Comparison of ENCODE assay signal across 17 cellular contexts in genomic region chr22:43044402-43044801, GRCh38. TPM values are rescaled to one million over a fixed set of nuclear protein-coding genes. Genes with fewer than 3 reads are reported as not detected.
DNase-seq lines count a peak whose midpoint lies in the region; FAIRE-seq and TF ChIP-seq lines count a peak whose summit lies in the region.
"Had no signal": no experiment of that assay in that cellular context is flagged by ENCODE, and none has a peak within 500 bp of the region (broad histone marks: within the 10 kb centered on the region; RNA-seq: fewer than 3 reads in every experiment).

No MANE protein-coding gene starts in this region.

- H4K91ac ChIP-seq in H1 (replicated peaks; ENCODE audit: insufficient read length, low read length) = no peak overlapping the region

- no peak overlapping the region for H3K18ac ChIP-seq in H1 (ENCODE audit: extremely low read depth, low read length)

- POLR2A ChIA-PET in H1 (lab: Charles Lee; ENCODE audit: partially characterized antibody) = interaction anchor here (0.8 to 1.2 kb wide), 2 partner anchors 27 to 184 kb away, joined by 3 read pairs; no protein-coding TSS in a partner anchor

- TF ChIP-seq POLR2A in H1 (IDR thresholded peaks at IDR 0.05; ENCODE audit: control extremely low read depth in 1 of 2, low read depth in 2 of 2, low read length in 2 of 2) = no peak

- H2BK15ac ChIP-seq in H1 (ENCODE audit: low read length) = no peak overlapping the region

- FAIRE-seq in H1 (lab: Jason Lieb, UNC) = no peak
- FAIRE-seq: A549, GM12878, GM18507, K562 had no signal

- H3K27me3 ChIP-seq in BLaER1 = no peaks in the 10 kb centered on the region
- H3K27me3 ChIP-seq in H1 (replicated peaks in 1 of 4; ENCODE audit: control insufficient read depth in 3 of 4, extremely low read depth in 1 of 4, insufficient read depth in 3 of 4, low read length in 3 of 4) = no peaks in the 10 kb centered on the region
- H3K27me3 ChIP-seq in osteoblast (ENCODE audit: insufficient read depth, low read length) = no peaks in the 10 kb centered on the region

- H3K79me2 ChIP-seq in H1 (ENCODE audit: control insufficient read depth in 1 of 2, insufficient read depth in 2 of 2, low read length in 2 of 2) (no peaks in the 10 kb centered on the region), osteoblast (ENCODE audit: insufficient read depth, low read length) (no peaks in the 10 kb centered on the region)

- no peak overlapping the region for H3K14ac ChIP-seq in H1 (ENCODE audit: insufficient read length)

- no peaks in the 10 kb centered on the region for H3K79me1 ChIP-seq in H1 (ENCODE audit: low read depth, low read length)

- no peak overlapping the region for H3K4me3 ChIP-seq in BLaER1
- no peak overlapping the region for H3K4me3 ChIP-seq in H1 (ENCODE audit: extremely low read depth in 1 of 4, insufficient read depth in 2 of 4, low read depth in 3 of 4, low read length in 4 of 4)
- H3K4me3 ChIP-seq in osteoblast (ENCODE audit: insufficient read depth, low read length) = no peak overlapping the region
- H3K4me3 ChIP-seq: A549, GM12878, GM23338, HAP-1, K562 had no signal

- no peaks in the 10 kb centered on the region for H4K20me1 ChIP-seq in BLaER1
- peaks cover 0 to 1% of the 10 kb centered on the region in 2 experiments for H4K20me1 ChIP-seq in H1 (replicated peaks in 1 of 2; ENCODE audit: control insufficient read depth in 1 of 2, insufficient read depth in 2 of 2, low read length in 2 of 2)
- no peaks in the 10 kb centered on the region for H4K20me1 ChIP-seq in osteoblast (ENCODE audit: insufficient read depth, low read length)

- peak; percentile 18 for DNase-seq in DMS79 (lab: John Stamatoyannopoulos, UW)
- DNase-seq in H1 (ENCODE audit: low read depth in 1 of 2, low spot score in 2 of 2) = no peak
- peak; percentile 68 for DNase-seq in osteoblast (ENCODE audit: insufficient read length, low spot score, missing footprints)
- no peak for DNase-seq in activated CD8-positive, alpha-beta memory T cell treated with anti-CD3 and anti-CD28 coated beads, Interleukin-2, amount 50 U/mL, for 4 hours
- DNase-seq in dermis blood vessel endothelial cell = no peak
- DNase-seq in HPDE6-E6E7 (ENCODE audit: extremely low spot score) = no peak
- no peak for DNase-seq in activated CD4-positive, alpha-beta T cell treated with anti-CD3 and anti-CD28 coated beads, Interleukin-2, amount 50 U/mL, for 48 hours
- DNase-seq: CD4-positive, CD25-positive, alpha-beta regulatory T cell; DMS53; HFFc6 had no signal

- H3K9ac ChIP-seq in BLaER1 (no peak overlapping the region), H1 (replicated peaks in 1 of 4; ENCODE audit: extremely low read depth in 1 of 4, low read depth in 3 of 4, low read length in 3 of 4) (no peak overlapping the region)

- no peak overlapping the region for H3K4ac ChIP-seq in H1 (replicated peaks; ENCODE audit: insufficient read length, low read depth, low read length)

- no peak overlapping the region for H2BK12ac ChIP-seq in H1 (ENCODE audit: low read depth, low read length)

- H3K36me3 ChIP-seq in BLaER1 (0 out of 2 replicates have a peak, but pooled peaks cover 4% of the 10 kb centered on the region), H1 (ENCODE audit: control insufficient read depth in 2 of 4, insufficient read depth in 4 of 4, low read length in 3 of 4) (no peaks in the 10 kb centered on the region), osteoblast (ENCODE audit: insufficient read depth, low read length) (peaks cover 3% of the 10 kb centered on the region)
- H3K36me3 ChIP-seq: HAP-1 had no signal

- TF ChIP-seq RAD21 in H1 (IDR thresholded peaks at IDR 0.05 in 1 of 2, conservative IDR thresholded peaks at IDR 0.05 in 1 of 2; ENCODE audit: low read depth in 2 of 2, low read length in 2 of 2) = no peak

- CTCF ChIA-PET in H1 (lab: Charles Lee; ENCODE audit: partially characterized antibody) = interaction anchor here (2.1 to 2.7 kb wide), 2 partner anchors 9 to 11 kb away, joined by 13 read pairs; no protein-coding TSS in a partner anchor

- no peak overlapping the region for H2BK120ac ChIP-seq in H1 (replicated peaks; ENCODE audit: low read depth, low read length)

- no peak overlapping the region for H2AK5ac ChIP-seq in H1 (ENCODE audit: low read depth, low read length)

- 86% methylated on average over 10 of the region's 10 CpGs; no CpG with 5 or more reads in 1 of the 2 experiments for WGBS in H1 (ENCODE audit: extremely low coverage in 1 of 2, insufficient coverage in 1 of 2, insufficient read length in 1 of 2, insufficient replicate concordance in 2 of 2, low coverage in 1 of 2, low lambda C conversion rate in 2 of 2, missing lambda C conversion rate in 1 of 2), 2 experiments

- H3K4me2 ChIP-seq in BLaER1 (peak overlapping the region; percentile 76), H1 (ENCODE audit: insufficient read depth in 1 of 2, low read depth in 2 of 2, low read length in 2 of 2) (no peak overlapping the region), osteoblast (ENCODE audit: insufficient read depth, low read length) (no peak overlapping the region)
- H3K4me2 ChIP-seq: A549, GM23338 had no signal

- TF ChIP-seq CTCF in H1 (IDR thresholded peaks at IDR 0.05; ENCODE audit: control extremely low read depth in 1 of 3, insufficient read depth in 1 of 3, low read depth in 1 of 3, low read length in 3 of 3) = no peak
- no peak for TF ChIP-seq CTCF in osteoblast (IDR thresholded peaks at IDR 0.05; ENCODE audit: extremely low read depth, low read depth, low read length)

- H2BK20ac ChIP-seq in H1 (ENCODE audit: low read length) = no peak overlapping the region

- H3K23me2 ChIP-seq in H1 (ENCODE audit: low read depth, low read length) = no peaks in the 10 kb centered on the region

- H3K4me1 ChIP-seq in BLaER1 (peaks cover 15% of the 10 kb centered on the region), H1 (replicated peaks in 1 of 4; ENCODE audit: control insufficient read depth in 3 of 4, insufficient read depth in 4 of 4, low read length in 3 of 4) (peaks cover 0 to 3% (median 0%) of the 10 kb centered on the region in 4 experiments; a peak in 1 of 7 replicates), osteoblast (ENCODE audit: insufficient read depth, low read length) (peaks cover 4% of the 10 kb centered on the region)
- H3K4me1 ChIP-seq: A549, HAP-1 had no signal

- no peak for TF ChIP-seq EP300 in H1 (IDR thresholded peaks at IDR 0.05; ENCODE audit: borderline replicate concordance in 1 of 2, low read depth in 2 of 2, low read length in 2 of 2)

- H2AFZ ChIP-seq in H1 (ENCODE audit: low read length) = no peak overlapping the region
- H2AFZ ChIP-seq in osteoblast (ENCODE audit: low read length) = no peak overlapping the region
- H2AFZ ChIP-seq: GM23338 had no signal

- H3K9me3 ChIP-seq in BLaER1 = no peaks in the 10 kb centered on the region
- no peaks in the 10 kb centered on the region for H3K9me3 ChIP-seq in H1 (ENCODE audit: insufficient read depth in 2 of 2, low read depth in 1 of 2, low read length in 1 of 2)
- H3K9me3 ChIP-seq in osteoblast (ENCODE audit: low read depth, low read length) = no peaks in the 10 kb centered on the region
- H3K9me3 ChIP-seq: A549, HAP-1 had no signal

- H2BK5ac ChIP-seq in H1 (ENCODE audit: low read depth, low read length) = 0 out of 2 replicates have a peak overlapping the region, but pooled peaks have one; percentile 60

- no peak overlapping the region for H3K23ac ChIP-seq in H1 (ENCODE audit: insufficient read length)

- no peak overlapping the region for H4K5ac ChIP-seq in H1 (ENCODE audit: insufficient read length, low read depth, low read length)

- H3K56ac ChIP-seq in H1 (replicated peaks; ENCODE audit: insufficient read length, low read depth, low read length) = no peak overlapping the region

- H3K27ac ChIP-seq in BLaER1 (0 out of 2 replicates have a peak overlapping the region, but pooled peaks have one; percentile 64), H1 (ENCODE audit: low read depth, low read length) (no peak overlapping the region), osteoblast (ENCODE audit: low read depth, low read length) (no peak overlapping the region)
- H3K27ac ChIP-seq: A549 had no signal

- H4K8ac ChIP-seq in H1 (ENCODE audit: extremely low read depth, insufficient read depth, low read length) = no peak overlapping the region

TF ChIP-seq in H1, 55 proteins besides CTCF, POLR2A, EP300 and RAD21:
- no peak for TF ChIP-seq BCL11A (IDR thresholded peaks at IDR 0.05; ENCODE audit: low read depth in 2 of 2, low read length in 2 of 2)
- no peak for TF ChIP-seq JUN (IDR thresholded peaks at IDR 0.05; ENCODE audit: low read depth, low read length)
- TF ChIP-seq ATF3 (IDR thresholded peaks at IDR 0.05; ENCODE audit: insufficient read depth, low read depth, low read length) = no peak
- no peak for TF ChIP-seq CBX5 (IDR thresholded peaks at IDR 0.05; ENCODE audit: low read depth, low read length)
- no peak for TF ChIP-seq KDM1A (IDR thresholded peaks at IDR 0.05; ENCODE audit: borderline replicate concordance, low read length)

RNA-seq across cellular contexts. Expression of gene PACSIN2, which starts 29.5 kb away (rescaled TPM):
- 62.6 and 64.2 TPM in 2 replicates for total RNA-seq in H1 (2021; fragmentation: NEBNext Ultra II Directional; extraction: Animal tissue kit (Norgen Biotek cat#: 25700))
- polyA plus RNA-seq in H1 (2011; rRNA removed) = 44.8 and 57.8 TPM in 2 replicates
- polyA plus RNA-seq in H1 (2011; cell fraction: cytosol; rRNA removed) = 73.7 TPM
- 60.0 TPM for polyA plus RNA-seq in H1 (2011; cell fraction: nucleus; rRNA removed)
- 48.4 to 49.4 TPM (median 48.9 TPM) in 4 replicates for polyA plus RNA-seq in H1 (2012, experiment 1 of 2)
- 18.3 TPM for polyA plus RNA-seq in H1 (2012, experiment 2 of 2)
- 32.1 TPM for polyA plus RNA-seq in H1 (2013, experiment 1 of 2)
- 31.1 TPM for polyA plus RNA-seq in H1 (2013, experiment 2 of 2)
- 34.2 and 37.0 TPM in 2 replicates for polyA minus RNA-seq in H1 (2011; rRNA and poly(A)+ RNA removed)
- polyA minus RNA-seq in H1 (2011; cell fraction: cytosol; rRNA and poly(A)+ RNA removed) = 19.7 TPM
- polyA minus RNA-seq in H1 (2011; cell fraction: nucleus; rRNA and poly(A)+ RNA removed) = 19.7 TPM
- total RNA-seq in osteoblast = 33.0 and 38.0 TPM in 2 replicates
- total RNA-seq in dermis blood vessel endothelial cell = 68.9 and 93.6 TPM in 2 replicates

RNA-seq across cellular contexts. Expression of gene TTLL1, which starts 44.8 kb away (rescaled TPM):
- total RNA-seq in H1 (2021; fragmentation: NEBNext Ultra II Directional; extraction: Animal tissue kit (Norgen Biotek cat#: 25700)) = 4.1 and 5.0 TPM in 2 replicates
- 13.8 and 17.3 TPM in 2 replicates for polyA plus RNA-seq in H1 (2011; rRNA removed)
- polyA plus RNA-seq in H1 (2011; cell fraction: cytosol; rRNA removed) = 15.6 TPM
- polyA plus RNA-seq in H1 (2011; cell fraction: nucleus; rRNA removed) = 14.0 TPM
- 6.2 to 9.6 TPM (median 8.4 TPM) in 4 replicates for polyA plus RNA-seq in H1 (2012, experiment 1 of 2)
- polyA plus RNA-seq in H1 (2012, experiment 2 of 2) = 3.5 TPM
- polyA plus RNA-seq in H1 (2013, experiment 1 of 2) = 5.0 TPM
- polyA plus RNA-seq in H1 (2013, experiment 2 of 2) = 5.5 TPM
- 11.3 and 11.7 TPM in 2 replicates for polyA minus RNA-seq in H1 (2011; rRNA and poly(A)+ RNA removed)
- 3.4 TPM for polyA minus RNA-seq in H1 (2011; cell fraction: cytosol; rRNA and poly(A)+ RNA removed)
- 5.2 TPM for polyA minus RNA-seq in H1 (2011; cell fraction: nucleus; rRNA and poly(A)+ RNA removed)
- 15.9 and 20.0 TPM in 2 replicates for total RNA-seq in osteoblast
- total RNA-seq in dermis blood vessel endothelial cell = 9.9 and 11.1 TPM in 2 replicates

Comparison
In these comparisons a context has a peak if more than half of its experiments do, and no peak if none do; other contexts are left out.
1. DNase-seq: peak in DMS79 (single experiment) and osteoblast (single experiment); none in H1 (0 of 2), activated CD8-positive, alpha-beta memory T cell treated with anti-CD3 and anti-CD28 coated beads, Interleukin-2, amount 50 U/mL, for 4 hours (single experiment), dermis blood vessel endothelial cell (single experiment), HPDE6-E6E7 (single experiment) and activated CD4-positive, alpha-beta T cell treated with anti-CD3 and anti-CD28 coated beads, Interleukin-2, amount 50 U/mL, for 48 hours (0 of 2).